ENCODE assay signal across 1 cellular context in genomic region chr20:31675828-31676533, GRCh38.
A peak's percentile ranks its signal among the peaks of the same experiment; 100 is the strongest.
TF ChIP-seq lines count a peak whose summit lies in the region.

No MANE protein-coding gene starts in this region.

TF ChIP-seq in K562, 482 proteins besides CTCF, POLR2A, EP300 and RAD21 (continued from another document and continues in another):
- no peak; the same call in 1 of the 2 replicates for TF ChIP-seq ZNF583 (CRISPR knock-in tag; IDR thresholded peaks at IDR 0.05)
- TF ChIP-seq POU5F1 (IDR thresholded peaks at IDR 0.05; ENCODE audit: borderline replicate concordance, low read depth, low read length, partially characterized antibody), result no peak
- peak; percentile 72 for TF ChIP-seq MAX (CRISPR knock-in tag; IDR thresholded peaks at IDR 0.05)
- TF ChIP-seq, protein P1, sequence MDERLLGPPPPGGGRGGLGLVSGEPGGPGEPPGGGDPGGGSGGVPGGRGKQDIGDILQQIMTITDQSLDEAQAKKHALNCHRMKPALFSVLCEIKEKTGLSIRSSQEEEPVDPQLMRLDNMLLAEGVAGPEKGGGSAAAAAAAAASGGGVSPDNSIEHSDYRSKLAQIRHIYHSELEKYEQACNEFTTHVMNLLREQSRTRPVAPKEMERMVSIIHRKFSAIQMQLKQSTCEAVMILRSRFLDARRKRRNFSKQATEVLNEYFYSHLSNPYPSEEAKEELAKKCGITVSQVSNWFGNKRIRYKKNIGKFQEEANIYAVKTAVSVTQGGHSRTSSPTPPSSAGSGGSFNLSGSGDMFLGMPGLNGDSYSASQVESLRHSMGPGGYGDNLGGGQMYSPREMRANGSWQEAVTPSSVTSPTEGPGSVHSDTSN (CRISPR knock-in tag; IDR thresholded peaks at IDR 0.05; ENCODE audit: low read depth), result no peak
- TF ChIP-seq, protein P1 (tag; conservative IDR thresholded peaks at IDR 0.05; ENCODE audit: low read depth), result peak; percentile 86
- TF ChIP-seq, protein P2, sequence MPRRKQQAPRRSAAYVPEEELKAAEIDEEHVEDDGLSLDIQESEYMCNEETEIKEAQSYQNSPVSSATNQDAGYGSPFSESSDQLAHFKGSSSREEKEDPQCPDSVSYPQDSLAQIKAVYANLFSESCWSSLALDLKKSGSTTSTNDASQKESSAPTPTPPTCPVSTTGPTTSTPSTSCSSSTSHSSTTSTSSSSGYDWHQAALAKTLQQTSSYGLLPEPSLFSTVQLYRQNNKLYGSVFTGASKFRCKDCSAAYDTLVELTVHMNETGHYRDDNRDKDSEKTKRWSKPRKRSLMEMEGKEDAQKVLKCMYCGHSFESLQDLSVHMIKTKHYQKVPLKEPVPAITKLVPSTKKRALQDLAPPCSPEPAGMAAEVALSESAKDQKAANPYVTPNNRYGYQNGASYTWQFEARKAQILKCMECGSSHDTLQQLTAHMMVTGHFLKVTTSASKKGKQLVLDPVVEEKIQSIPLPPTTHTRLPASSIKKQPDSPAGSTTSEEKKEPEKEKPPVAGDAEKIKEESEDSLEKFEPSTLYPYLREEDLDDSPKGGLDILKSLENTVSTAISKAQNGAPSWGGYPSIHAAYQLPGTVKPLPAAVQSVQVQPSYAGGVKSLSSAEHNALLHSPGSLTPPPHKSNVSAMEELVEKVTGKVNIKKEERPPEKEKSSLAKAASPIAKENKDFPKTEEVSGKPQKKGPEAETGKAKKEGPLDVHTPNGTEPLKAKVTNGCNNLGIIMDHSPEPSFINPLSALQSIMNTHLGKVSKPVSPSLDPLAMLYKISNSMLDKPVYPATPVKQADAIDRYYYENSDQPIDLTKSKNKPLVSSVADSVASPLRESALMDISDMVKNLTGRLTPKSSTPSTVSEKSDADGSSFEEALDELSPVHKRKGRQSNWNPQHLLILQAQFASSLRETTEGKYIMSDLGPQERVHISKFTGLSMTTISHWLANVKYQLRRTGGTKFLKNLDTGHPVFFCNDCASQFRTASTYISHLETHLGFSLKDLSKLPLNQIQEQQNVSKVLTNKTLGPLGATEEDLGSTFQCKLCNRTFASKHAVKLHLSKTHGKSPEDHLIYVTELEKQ (CRISPR knock-in tag; IDR thresholded peaks at IDR 0.05), result 0 out of 2 replicates have a peak, but pooled peaks have one; percentile 2
- no peak for TF ChIP-seq ATF1 (CRISPR knock-in tag; IDR thresholded peaks at IDR 0.05)
- TF ChIP-seq ATF1 (tag; IDR thresholded peaks at IDR 0.05), result peak; percentile 10; the same call in 1 of the 2 replicates
- no peak for TF ChIP-seq TRIM25 (IDR thresholded peaks at IDR 0.05; ENCODE audit: borderline replicate concordance)
- TF ChIP-seq TAF1 (IDR thresholded peaks at IDR 0.05; ENCODE audit: control insufficient read depth, extremely low read depth, insufficient read depth, low read length, severe bottlenecking), result peak; percentile 69
- TF ChIP-seq GABPB1 (CRISPR knock-in tag; IDR thresholded peaks at IDR 0.05), result no peak; the same call in 1 of the 2 replicates
- TF ChIP-seq KHSRP (IDR thresholded peaks at IDR 0.05), result 0 out of 2 replicates have a peak, but pooled peaks have one; percentile 37
- no peak for TF ChIP-seq ZNF217 (CRISPR knock-in tag; IDR thresholded peaks at IDR 0.05)
- TF ChIP-seq CC2D1A (IDR thresholded peaks at IDR 0.05), result peak; percentile 97
- peak; percentile 92 to 96 for TF ChIP-seq TRIM24 (IDR thresholded peaks at IDR 0.05)
- peak; percentile 85 to 95; a peak in 3 of 4 replicates for TF ChIP-seq ETV6 (IDR thresholded peaks at IDR 0.05; ENCODE audit: borderline replicate concordance in 1 of 2, low read depth in 2 of 2, low read length in 1 of 2)
- TF ChIP-seq ETV6 (CRISPR knock-in tag; IDR thresholded peaks at IDR 0.05; ENCODE audit: borderline replicate concordance), result no peak
- peak; percentile 92 for TF ChIP-seq SMARCC2 (IDR thresholded peaks at IDR 0.05; ENCODE audit: low read depth)
- peak; percentile 67; the same call in 1 of the 2 replicates for TF ChIP-seq FOXJ2 (tag; IDR thresholded peaks at IDR 0.05)
- TF ChIP-seq ELF1 (tag; IDR thresholded peaks at IDR 0.05), result 0 out of 2 replicates have a peak, but pooled peaks have one; percentile 26
- TF ChIP-seq ZNF41 (CRISPR knock-in tag; conservative IDR thresholded peaks at IDR 0.05), result peak; percentile 57
- peak; percentile 97 for TF ChIP-seq NFIC (IDR thresholded peaks at IDR 0.05)
- peak; percentile 55; the same call in 1 of the 2 replicates for TF ChIP-seq IFI16 (CRISPR knock-in tag; IDR thresholded peaks at IDR 0.05)
- peak in 1 of 2 experiments; percentile 6; a peak in 1 of 4 replicates for TF ChIP-seq NRF1 (conservative IDR thresholded peaks at IDR 0.05 in 1 of 2, IDR thresholded peaks at IDR 0.05 in 1 of 2)
- TF ChIP-seq MTA3 (IDR thresholded peaks at IDR 0.05; ENCODE audit: borderline replicate concordance), result peak; percentile 61; the same call in 1 of the 2 replicates
- TF ChIP-seq RREB1 (CRISPR knock-in tag; IDR thresholded peaks at IDR 0.05), result peak; percentile 92
- peak; percentile 29 for TF ChIP-seq ZFP36 (IDR thresholded peaks at IDR 0.05; ENCODE audit: low read depth, low read length, partially characterized antibody)
- TF ChIP-seq MBD2 (IDR thresholded peaks at IDR 0.05; ENCODE audit: borderline replicate concordance, low read depth), result peak; percentile 92
- peak; percentile 87 for TF ChIP-seq TAF9B (IDR thresholded peaks at IDR 0.05; ENCODE audit: partially characterized antibody)
- peak; percentile 42 for TF ChIP-seq MAFG (tag; conservative IDR thresholded peaks at IDR 0.05)
- TF ChIP-seq KDM1A (IDR thresholded peaks at IDR 0.05), result peak; percentile 95 to 96
- TF ChIP-seq ZNF274 (IDR thresholded peaks at IDR 0.05; ENCODE audit: borderline replicate concordance, low read depth, low read length), result peak; percentile 79
- TF ChIP-seq SMARCA4 (IDR thresholded peaks at IDR 0.05), result peak; percentile 98
- TF ChIP-seq ARID1B (IDR thresholded peaks at IDR 0.05), result peak; percentile 99
- TF ChIP-seq CBX3 (IDR thresholded peaks at IDR 0.05; ENCODE audit: borderline replicate concordance in 1 of 2, low read length in 2 of 2), result peak in 1 of 2 experiments; percentile 71; a peak in 1 of 3 replicates
- TF ChIP-seq ZNF551 (CRISPR knock-in tag; IDR thresholded peaks at IDR 0.05), result no peak
- TF ChIP-seq, protein P3, sequence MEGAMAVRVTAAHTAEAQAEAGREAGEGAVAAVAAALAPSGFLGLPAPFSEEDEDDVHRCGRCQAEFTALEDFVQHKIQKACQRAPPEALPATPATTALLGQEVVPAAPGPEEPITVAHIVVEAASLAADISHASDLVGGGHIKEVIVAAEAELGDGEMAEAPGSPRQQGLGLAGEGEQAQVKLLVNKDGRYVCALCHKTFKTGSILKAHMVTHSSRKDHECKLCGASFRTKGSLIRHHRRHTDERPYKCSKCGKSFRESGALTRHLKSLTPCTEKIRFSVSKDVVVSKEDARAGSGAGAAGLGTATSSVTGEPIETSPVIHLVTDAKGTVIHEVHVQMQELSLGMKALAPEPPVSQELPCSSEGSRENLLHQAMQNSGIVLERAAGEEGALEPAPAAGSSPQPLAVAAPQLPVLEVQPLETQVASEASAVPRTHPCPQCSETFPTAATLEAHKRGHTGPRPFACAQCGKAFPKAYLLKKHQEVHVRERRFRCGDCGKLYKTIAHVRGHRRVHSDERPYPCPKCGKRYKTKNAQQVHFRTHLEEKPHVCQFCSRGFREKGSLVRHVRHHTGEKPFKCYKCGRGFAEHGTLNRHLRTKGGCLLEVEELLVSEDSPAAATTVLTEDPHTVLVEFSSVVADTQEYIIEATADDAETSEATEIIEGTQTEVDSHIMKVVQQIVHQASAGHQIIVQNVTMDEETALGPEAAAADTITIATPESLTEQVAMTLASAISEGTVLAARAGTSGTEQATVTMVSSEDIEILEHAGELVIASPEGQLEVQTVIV (CRISPR knock-in tag; IDR thresholded peaks at IDR 0.05; ENCODE audit: borderline replicate concordance), result peak; percentile 28; the same call in 1 of the 2 replicates
- peak in 1 of 2 experiments; percentile 98; a peak in 2 of 4 replicates for TF ChIP-seq ZMIZ1 (IDR thresholded peaks at IDR 0.05; ENCODE audit: low read depth in 2 of 2, low read length in 2 of 2)
- peak; percentile 8; the same call in 1 of the 2 replicates for TF ChIP-seq NR4A1 (CRISPR knock-in tag; IDR thresholded peaks at IDR 0.05)
- TF ChIP-seq NR4A1 (tag; IDR thresholded peaks at IDR 0.05), result 0 out of 2 replicates have a peak, but pooled peaks have one; percentile 6
- peak; percentile 88 for TF ChIP-seq CTBP1 (IDR thresholded peaks at IDR 0.05; ENCODE audit: borderline replicate concordance)
- peak; percentile 81 for TF ChIP-seq LCOR (CRISPR knock-in tag; IDR thresholded peaks at IDR 0.05)
